Comparison of ENCODE assay signal across 1 cellular context in the genomic region with DNA sequence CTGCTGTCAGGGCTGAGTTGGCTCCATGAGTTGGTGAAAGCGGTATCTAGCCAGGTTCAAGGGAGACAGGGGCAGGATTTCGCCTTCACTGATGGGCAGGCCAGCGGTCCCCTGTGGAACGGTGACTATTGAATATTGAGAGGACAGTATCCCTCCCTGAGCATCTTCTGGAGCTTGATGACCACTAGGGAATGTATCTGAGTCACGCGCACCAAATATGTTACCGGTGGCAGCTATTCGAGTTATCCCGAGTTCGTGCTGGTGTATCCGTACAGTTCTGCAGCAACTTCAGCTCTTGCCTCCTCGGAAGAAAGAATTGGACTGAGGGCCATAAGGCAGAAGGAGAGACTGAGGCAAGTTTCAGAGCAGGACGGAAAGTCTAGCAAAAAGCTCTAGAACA.
TF ChIP-seq lines count a peak whose summit lies in the region.

No MANE protein-coding gene starts in this region.

TF ChIP-seq in H1, 55 proteins besides CTCF, POLR2A, EP300 and RAD21:
- TF ChIP-seq RNF2 (IDR thresholded peaks at IDR 0.05; ENCODE audit: borderline replicate concordance, low read depth, low read length, missing control alignments, poor library complexity, severe bottlenecking) (no peak), SAP30 (IDR thresholded peaks at IDR 0.05; ENCODE audit: insufficient read depth, insufficient replicate concordance, low read length) (no peak), RFX5 (IDR thresholded peaks at IDR 0.05; ENCODE audit: borderline replicate concordance, low read depth, low read length) (no peak), RBBP5 (IDR thresholded peaks at IDR 0.05; ENCODE audit: borderline replicate concordance, low read depth, low read length) (no peak), GABPA (IDR thresholded peaks at IDR 0.05; ENCODE audit: borderline replicate concordance, insufficient read depth, low read length) (no peak), CBX5 (IDR thresholded peaks at IDR 0.05; ENCODE audit: low read depth, low read length) (no peak), SIN3A (conservative IDR thresholded peaks at IDR 0.05 in 1 of 2, IDR thresholded peaks at IDR 0.05 in 1 of 2; ENCODE audit: low read depth in 1 of 2, low read length in 2 of 2) (no peak), CHD2 (IDR thresholded peaks at IDR 0.05; ENCODE audit: low read length) (no peak), YY1 (IDR thresholded peaks at IDR 0.05; ENCODE audit: low read depth, low read length) (no peak), EGR1 (IDR thresholded peaks at IDR 0.05; ENCODE audit: borderline replicate concordance, low read depth, low read length) (no peak), ASH2L (IDR thresholded peaks at IDR 0.05; ENCODE audit: low read length) (no peak), TCF12 (IDR thresholded peaks at IDR 0.05; ENCODE audit: low read depth, low read length) (no peak), SUZ12 (IDR thresholded peaks at IDR 0.05; ENCODE audit: low read length) (no peak), BCL11A (IDR thresholded peaks at IDR 0.05; ENCODE audit: low read depth in 2 of 2, low read length in 2 of 2) (no peak), CREB1 (IDR thresholded peaks at IDR 0.05) (no peak), EZH2 (IDR thresholded peaks at IDR 0.05; ENCODE audit: low read depth, low read length, severe bottlenecking) (no peak)
- TF ChIP-seq, protein P1, sequence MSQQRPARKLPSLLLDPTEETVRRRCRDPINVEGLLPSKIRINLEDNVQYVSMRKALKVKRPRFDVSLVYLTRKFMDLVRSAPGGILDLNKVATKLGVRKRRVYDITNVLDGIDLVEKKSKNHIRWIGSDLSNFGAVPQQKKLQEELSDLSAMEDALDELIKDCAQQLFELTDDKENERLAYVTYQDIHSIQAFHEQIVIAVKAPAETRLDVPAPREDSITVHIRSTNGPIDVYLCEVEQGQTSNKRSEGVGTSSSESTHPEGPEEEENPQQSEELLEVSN (IDR thresholded peaks at IDR 0.05): no peak
TF ChIP-seq in H1: peak in this region for 0.
